In the genomic region with DNA sequence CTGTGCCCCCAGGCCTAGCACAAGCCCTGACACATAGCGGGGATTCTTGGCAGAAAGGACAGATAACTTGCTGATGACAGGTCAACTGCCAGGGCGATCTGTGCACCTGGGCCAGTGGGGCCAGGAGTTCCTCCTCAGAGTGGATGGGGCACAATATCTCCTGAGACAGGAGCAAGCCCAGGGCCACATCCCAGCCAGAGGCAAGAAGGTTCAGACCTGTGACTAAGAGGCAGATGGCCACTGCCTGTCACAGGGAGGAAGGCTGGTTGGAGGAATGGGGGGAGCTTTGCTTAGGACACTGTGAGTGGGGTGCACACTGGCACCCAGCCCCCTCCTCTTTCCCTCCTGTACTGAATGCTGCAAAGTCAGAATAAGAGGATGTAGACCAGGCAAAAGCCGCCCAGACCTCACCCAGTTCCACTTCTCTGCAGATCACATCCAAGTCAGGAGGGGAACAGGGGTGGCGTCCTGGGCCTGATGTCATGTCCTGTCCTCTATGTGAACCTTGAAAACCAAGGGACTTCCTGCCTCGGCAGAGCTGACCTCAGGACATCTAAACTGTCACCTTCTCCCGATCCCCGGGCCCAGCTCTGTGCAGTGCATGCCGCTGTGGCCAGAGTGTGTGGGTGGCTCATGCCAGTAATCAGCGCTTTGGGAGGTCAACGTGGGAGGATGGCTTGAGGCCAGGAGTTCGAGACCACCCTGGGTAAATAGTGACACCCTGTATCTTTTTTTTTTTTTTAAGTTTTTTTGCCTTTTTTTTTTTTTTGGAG, we compare ENCODE assay signal across 8 cellular contexts. TPM values are rescaled to one million over a fixed set of nuclear protein-coding genes. Genes with fewer than 3 reads are reported as not detected.
DNase-seq lines count a peak whose midpoint lies in the region; ATAC-seq and TF ChIP-seq lines count a peak whose summit lies in the region.

No MANE protein-coding gene starts in this region.

- H3K4me1 ChIP-seq in ES-I3 (ENCODE audit: insufficient read depth, low read length) (peaks cover 6% of the 10 kb centered on the region; the same call in 1 of the 2 replicates), KMS-11 (ENCODE audit: low read depth, poor library complexity, severe bottlenecking) (peaks cover 19% of the 10 kb centered on the region), upper lobe of right lung (peaks cover 16% of the 10 kb centered on the region)

- H3K9ac ChIP-seq in ES-I3 (ENCODE audit: low read depth, low read length), result peak overlapping the region; percentile 95; the same call in 1 of the 2 replicates
- H3K9ac ChIP-seq in KMS-11, result peak overlapping the region; percentile 94; the same call in 1 of the 2 replicates

- H3K4me3 ChIP-seq in KMS-11 (IDR thresholded peaks at IDR 0.05; ENCODE audit: insufficient read depth, low read depth, low read length), result no peak overlapping the region
- H3K4me3 ChIP-seq in upper lobe of right lung, result peak overlapping the region; percentile 98

- H3K27ac Mint-ChIP-seq in activated CD4-positive, alpha-beta T cell treated with anti-CD3 and anti-CD28 coated beads, Interleukin-2, amount 10 ng/mL, durations not matched to agents 24 days and 14 days, result peak overlapping the region; percentile 91
- peak overlapping the region; percentile 16 for H3K27ac Mint-ChIP-seq in nephron progenitor cell

- ATAC-seq in GM21576 (IDR thresholded peaks at IDR 0.05; ENCODE audit: unreplicated experiment), result peak; percentile 76
- ATAC-seq in esophagus mucosa, result peak; percentile 74
- ATAC-seq in upper lobe of right lung, result peak; percentile 81

- no peaks in the 10 kb centered on the region for H3K9me3 ChIP-seq in ES-I3 (ENCODE audit: control insufficient read depth, insufficient read depth, low read length)
- no peaks in the 10 kb centered on the region for H3K9me3 ChIP-seq in upper lobe of right lung

- H3K36me3 Mint-ChIP-seq in activated CD4-positive, alpha-beta T cell treated with anti-CD3 and anti-CD28 coated beads, Interleukin-2, amount 10 ng/mL, durations not matched to agents 24 days and 14 days (ENCODE audit: low read depth), result peaks cover 17% of the 10 kb centered on the region
- peaks cover 11% of the 10 kb centered on the region for H3K36me3 Mint-ChIP-seq in nephron progenitor cell (ENCODE audit: low read depth)

- no peaks in the 10 kb centered on the region for H3K27me3 Mint-ChIP-seq in activated CD4-positive, alpha-beta T cell treated with anti-CD3 and anti-CD28 coated beads, Interleukin-2, amount 10 ng/mL, durations not matched to agents 24 days and 14 days
- H3K27me3 Mint-ChIP-seq in nephron progenitor cell (ENCODE audit: low read depth, poor library complexity), result no peaks in the 10 kb centered on the region

- H3K27ac ChIP-seq in KMS-11, result 0 out of 2 replicates have a peak overlapping the region, but pooled peaks have one; percentile 75
- H3K27ac ChIP-seq in upper lobe of right lung, result peak overlapping the region; percentile 90

- H3K36me3 ChIP-seq in ES-I3 (ENCODE audit: insufficient read depth, low read length), result 0 out of 2 replicates have a peak, but pooled peaks cover 2% of the 10 kb centered on the region
- no peaks in the 10 kb centered on the region for H3K36me3 ChIP-seq in KMS-11 (ENCODE audit: insufficient read depth)
- peaks cover 8% of the 10 kb centered on the region for H3K36me3 ChIP-seq in upper lobe of right lung

- no peak for TF ChIP-seq CTCF in KMS-11 (conservative IDR thresholded peaks at IDR 0.05; ENCODE audit: low read depth, low read length)
- TF ChIP-seq CTCF in nephron progenitor cell (IDR thresholded peaks at IDR 0.05), result no peak
- no peak for TF ChIP-seq CTCF in upper lobe of right lung (IDR thresholded peaks at IDR 0.05)

- no peaks in the 10 kb centered on the region for H3K27me3 ChIP-seq in KMS-11 (ENCODE audit: insufficient read depth, low read depth)
- no peaks in the 10 kb centered on the region for H3K27me3 ChIP-seq in upper lobe of right lung

- no peak overlapping the region for H2AFZ ChIP-seq in KMS-11 (ENCODE audit: low read depth)

- DNase-seq in activated CD4-positive, alpha-beta T cell treated with anti-CD3 and anti-CD28 coated beads, Interleukin-2, amount 10 ng/mL, durations not matched to agents 24 days and 14 days, result peak; percentile 89
- DNase-seq in nephron progenitor cell, result peak; percentile 18
- DNase-seq in upper lobe of right lung, result peak; percentile 86
- no peak for DNase-seq in cerebellum (ENCODE audit: low spot score)

- H3K4me1 Mint-ChIP-seq in activated CD4-positive, alpha-beta T cell treated with anti-CD3 and anti-CD28 coated beads, Interleukin-2, amount 10 ng/mL, durations not matched to agents 24 days and 14 days, result peaks cover 10% of the 10 kb centered on the region
- peaks cover 10% of the 10 kb centered on the region for H3K4me1 Mint-ChIP-seq in nephron progenitor cell

- H3K79me2 ChIP-seq in KMS-11 (ENCODE audit: insufficient read depth, low read depth), result peaks cover 23% of the 10 kb centered on the region

- H3K4me2 ChIP-seq in KMS-11, result peak overlapping the region; percentile 97

- peak overlapping the region; percentile 87 for H3K4me3 Mint-ChIP-seq in activated CD4-positive, alpha-beta T cell treated with anti-CD3 and anti-CD28 coated beads, Interleukin-2, amount 10 ng/mL, durations not matched to agents 24 days and 14 days
- peak overlapping the region; percentile 79 for H3K4me3 Mint-ChIP-seq in nephron progenitor cell

- intact Hi-C loops in activated CD4-positive, alpha-beta T cell treated with anti-CD3 and anti-CD28 coated beads, Interleukin-2, amount 10 ng/mL, durations not matched to agents 24 days and 14 days (cut with micrococcal nuclease), result loop anchor here (1.0 to 10.0 kb wide), 5 partner anchors 106 to 1676 kb away; a partner anchor contains a TSS
- intact Hi-C loops in upper lobe of right lung (cut with DNase I), result no loop called here

- no peaks in the 10 kb centered on the region for H4K20me1 ChIP-seq in KMS-11 (ENCODE audit: insufficient read depth)

- no peaks in the 10 kb centered on the region for H3K9me3 Mint-ChIP-seq in activated CD4-positive, alpha-beta T cell treated with anti-CD3 and anti-CD28 coated beads, Interleukin-2, amount 10 ng/mL, durations not matched to agents 24 days and 14 days
- no peaks in the 10 kb centered on the region for H3K9me3 Mint-ChIP-seq in nephron progenitor cell

RNA-seq across cellular contexts. Expression of a gene that starts 1.3 kb away (rescaled TPM):
- 52.2 and 54.7 TPM in 2 replicates for total RNA-seq in activated CD4-positive, alpha-beta T cell treated with anti-CD3 and anti-CD28 coated beads, Interleukin-2, amount 10 ng/mL, durations not matched to agents 24 days and 14 days
- total RNA-seq in esophagus mucosa (27.8 TPM), upper lobe of right lung (75.1 TPM), cerebellum (19.4 TPM)
